9 cellular contexts compared by ENCODE assay signal in the genomic region with DNA sequence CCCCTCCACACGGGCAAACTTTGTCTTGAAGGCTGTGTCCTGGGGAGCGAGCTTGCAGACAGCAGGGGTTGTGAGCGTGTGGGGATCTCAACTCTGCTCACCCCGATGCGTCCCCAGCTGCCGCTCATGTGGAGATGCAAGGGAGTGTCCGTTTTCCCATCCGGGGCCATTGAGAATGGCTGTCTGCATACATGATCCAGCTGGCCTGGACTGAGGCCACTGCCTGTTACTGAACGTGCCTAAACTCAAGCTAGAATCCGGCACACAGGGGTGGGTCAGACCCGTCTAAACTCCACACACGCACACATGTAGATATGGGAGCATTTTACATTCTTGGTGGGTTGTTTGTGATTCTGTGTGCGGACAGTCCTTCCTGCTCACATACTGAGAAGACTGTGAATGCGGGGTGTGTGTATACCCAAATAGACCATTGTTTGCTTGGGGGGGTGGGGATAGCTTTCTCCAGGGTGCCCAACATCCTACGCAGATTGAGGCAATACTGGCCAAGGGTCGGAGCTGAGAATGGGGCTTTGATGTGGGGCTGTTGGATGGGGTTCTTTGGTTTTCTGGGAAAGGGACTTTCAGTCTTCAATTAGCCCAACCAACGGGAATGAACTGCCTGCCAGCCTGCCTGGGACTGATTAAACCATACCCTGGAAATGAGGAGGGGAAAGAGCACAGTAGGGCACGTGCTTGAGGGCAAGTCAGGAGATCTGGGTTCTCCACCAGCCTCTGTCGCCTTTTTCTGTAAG.
DNase-seq lines count a peak whose midpoint lies in the region; ATAC-seq and TF ChIP-seq lines count a peak whose summit lies in the region.
"Had no signal": no experiment of that assay in that cellular context is flagged by ENCODE, and none has a peak within 500 bp of the region (broad histone marks: within the 10 kb centered on the region; RNA-seq: fewer than 3 reads in every experiment).

No MANE protein-coding gene starts in this region.

- H3K27ac Mint-ChIP-seq in Calu3 (ENCODE audit: unreplicated experiment) = peak overlapping the region; percentile 27
- H3K27ac Mint-ChIP-seq: stimulated activated naive CD8-positive, alpha-beta T cell treated with anti-CD3 and anti-CD28 coated beads, Interleukin-15, Interleukin-2, amounts not matched to agents 100 ng/mL and 50 ng/mL, for 24 hours had no signal

- intact Hi-C loops in Calu3 (cut with micrococcal nuclease; ENCODE audit: unreplicated experiment) = no loop called here

- H3K4me1 Mint-ChIP-seq in Calu3 (ENCODE audit: low read depth, unreplicated experiment) = peaks cover 8% of the 10 kb centered on the region

- H3K9me3 ChIP-seq in WERI-Rb-1 (ENCODE audit: severe bottlenecking) = no peaks in the 10 kb centered on the region

- H3K4me3 Mint-ChIP-seq in Calu3 (ENCODE audit: low read depth, unreplicated experiment) = peak overlapping the region; percentile 60
- H3K4me3 Mint-ChIP-seq: stimulated activated naive CD8-positive, alpha-beta T cell treated with anti-CD3 and anti-CD28 coated beads, Interleukin-15, Interleukin-2, amounts not matched to agents 100 ng/mL and 50 ng/mL, for 24 hours had no signal

- no peaks in the 10 kb centered on the region for H3K9me3 Mint-ChIP-seq in Calu3 (ENCODE audit: low read depth, unreplicated experiment)
- H3K9me3 Mint-ChIP-seq: stimulated activated naive CD8-positive, alpha-beta T cell treated with anti-CD3 and anti-CD28 coated beads, Interleukin-15, Interleukin-2, amounts not matched to agents 100 ng/mL and 50 ng/mL, for 24 hours had no signal

- no peak for ATAC-seq in HG03135 (IDR thresholded peaks at IDR 0.05; ENCODE audit: unreplicated experiment)
- no peak for ATAC-seq in HG02610 (IDR thresholded peaks at IDR 0.05; ENCODE audit: unreplicated experiment)
- ATAC-seq in HG03095 (IDR thresholded peaks at IDR 0.05; ENCODE audit: unreplicated experiment) = no peak

- H3K36me3 ChIP-seq in rectal smooth muscle tissue (ENCODE audit: control insufficient read depth, insufficient read depth, low read length) = peaks cover 4% of the 10 kb centered on the region
- peaks cover 43% of the 10 kb centered on the region for H3K36me3 ChIP-seq in WERI-Rb-1

- TF ChIP-seq CTCF in Calu3 (IDR thresholded peaks at IDR 0.05; ENCODE audit: unreplicated experiment) = no peak
- no peak for TF ChIP-seq CTCF in WERI-Rb-1 (IDR thresholded peaks at IDR 0.05; ENCODE audit: low read depth, low read length)

- no TSS peak for BruUV-seq in Calu3 (replicated peaks; lab: Mats Ljungman, UMichigan)

- no peak for DNase-seq in Calu3
- DNase-seq in hypothalamus (lab: John Stamatoyannopoulos, UW) = peak in 32 of 51 donors; percentile 7 to 77 (median 42)
- DNase-seq in WERI-Rb-1 = no peak

- H3K4me3 ChIP-seq in rectal smooth muscle tissue (ENCODE audit: low read length) (peak overlapping the region; percentile 51), WERI-Rb-1 (ENCODE audit: low read depth, low read length) (no peak overlapping the region)

- CTCF ChIA-PET in Calu3 (lab: Charles Lee) = interaction anchor here (0.8 to 1.1 kb wide), 3 partner anchors 16 to 88 kb away, joined by 3 to 4 read pairs (median 3); no protein-coding TSS in a partner anchor

- peaks cover 11% of the 10 kb centered on the region for H3K36me3 Mint-ChIP-seq in Calu3 (ENCODE audit: insufficient read depth, unreplicated experiment)

- no peaks in the 10 kb centered on the region for H3K27me3 Mint-ChIP-seq in Calu3 (ENCODE audit: unreplicated experiment)

- peaks cover 20% of the 10 kb centered on the region for H3K4me1 ChIP-seq in rectal smooth muscle tissue (ENCODE audit: control insufficient read depth, insufficient read depth, low read length)

- H3K9ac ChIP-seq in rectal smooth muscle tissue (ENCODE audit: low read length) = no peak overlapping the region

- H3K27ac ChIP-seq in angular gyrus (ENCODE audit: low read depth, low read length) (peak overlapping the region; percentile 83), rectal smooth muscle tissue (ENCODE audit: low read depth, low read length) (peak overlapping the region; percentile 88), WERI-Rb-1 (no peak overlapping the region)

- H3K27me3 ChIP-seq in rectal smooth muscle tissue (ENCODE audit: control insufficient read depth, insufficient read depth, low read length) = no peaks in the 10 kb centered on the region
- no peaks in the 10 kb centered on the region for H3K27me3 ChIP-seq in WERI-Rb-1 (ENCODE audit: insufficient read depth, low read depth, severe bottlenecking)

Comparison
In these comparisons a context has a peak if more than half of its experiments do, and no peak if none do; other contexts are left out.
1. DNase-seq: peak in hypothalamus (32 of 51); none in Calu3 (single experiment) and WERI-Rb-1 (single experiment).